ENCODE assay signal across 18 cellular contexts in genomic region chr5:177293819-177294581, GRCh38. TPM values are rescaled to one million over a fixed set of nuclear protein-coding genes. Genes with fewer than 3 reads are reported as not detected.
DNase-seq lines count a peak whose midpoint lies in the region; ATAC-seq and TF ChIP-seq lines count a peak whose summit lies in the region.
"Had no signal": no experiment of that assay in that cellular context is flagged by ENCODE, and none has a peak within 500 bp of the region (broad histone marks: within the 10 kb centered on the region; RNA-seq: fewer than 3 reads in every experiment).

No MANE protein-coding gene starts in this region.

- H3K36me3 Mint-ChIP-seq in natural killer cell treated with Interleukin-12 subunit alpha and Interleukin-12 subunit beta and Interleukin-15 and Interleukin-18, amount 100 ng/mL, for 72 hours = peaks cover 22% of the 10 kb centered on the region
- H3K36me3 Mint-ChIP-seq in natural killer cell (peaks cover 10% of the 10 kb centered on the region), nephron progenitor cell (ENCODE audit: low read depth) (peaks cover 72% of the 10 kb centered on the region), type B pancreatic cell (peaks cover 26% of the 10 kb centered on the region)

- H3K4me3 Mint-ChIP-seq in natural killer cell treated with Interleukin-12 subunit alpha and Interleukin-12 subunit beta and Interleukin-15 and Interleukin-18, amount 100 ng/mL, for 72 hours = no peak overlapping the region
- H3K4me3 Mint-ChIP-seq in natural killer cell (no peak overlapping the region), nephron progenitor cell (no peak overlapping the region), type B pancreatic cell (no peak overlapping the region)
- H3K4me3 Mint-ChIP-seq: CD4-positive, alpha-beta memory T cell; IgD-negative memory B cell had no signal

- no peak overlapping the region for H3K27ac ChIP-seq in Panc1 (ENCODE audit: low read length)
- H3K27ac ChIP-seq in foreskin keratinocyte = no peak overlapping the region

- H3K9me3 ChIP-seq in Panc1 (ENCODE audit: control insufficient read depth, insufficient read depth, low read depth, low read length) = no peaks in the 10 kb centered on the region

- CTCF ChIA-PET in Panc1 (lab: Charles Lee) = no interaction called here

- no TSS peak for BruUV-seq in Panc1 (replicated peaks; lab: Mats Ljungman, UMichigan)

- H3K27ac Mint-ChIP-seq in natural killer cell treated with Interleukin-12 subunit alpha and Interleukin-12 subunit beta and Interleukin-15 and Interleukin-18, amount 100 ng/mL, for 72 hours = peak overlapping the region; percentile 67 to 89
- H3K27ac Mint-ChIP-seq in natural killer cell = no peak overlapping the region
- H3K27ac Mint-ChIP-seq in nephron progenitor cell = peak overlapping the region; percentile 19
- H3K27ac Mint-ChIP-seq in type B pancreatic cell = peak overlapping the region; percentile 36

- H3K4me1 Mint-ChIP-seq in natural killer cell treated with Interleukin-12 subunit alpha and Interleukin-12 subunit beta and Interleukin-15 and Interleukin-18, amount 100 ng/mL, for 72 hours (ENCODE audit: low read depth in 2 of 2) = peaks cover 22 to 27% of the 10 kb centered on the region in 2 donors
- H3K4me1 Mint-ChIP-seq in natural killer cell (peaks cover 23 to 30% of the 10 kb centered on the region in 2 donors), nephron progenitor cell (peaks cover 25% of the 10 kb centered on the region), type B pancreatic cell (ENCODE audit: unreplicated experiment) (peaks cover 19% of the 10 kb centered on the region)

- no peaks in the 10 kb centered on the region for H3K9me3 Mint-ChIP-seq in natural killer cell treated with Interleukin-12 subunit alpha and Interleukin-12 subunit beta and Interleukin-15 and Interleukin-18, amount 100 ng/mL, for 72 hours
- no peaks in the 10 kb centered on the region for H3K9me3 Mint-ChIP-seq in natural killer cell
- H3K9me3 Mint-ChIP-seq in nephron progenitor cell = no peaks in the 10 kb centered on the region
- H3K9me3 Mint-ChIP-seq in type B pancreatic cell = no peaks in the 10 kb centered on the region
- H3K9me3 Mint-ChIP-seq: IgD-negative memory B cell had no signal

- TF ChIP-seq CTCF in natural killer cell (IDR thresholded peaks at IDR 0.05) = no peak
- TF ChIP-seq CTCF in Panc1 (IDR thresholded peaks at IDR 0.05) = no peak
- no peak for TF ChIP-seq CTCF in nephron progenitor cell (IDR thresholded peaks at IDR 0.05)
- TF ChIP-seq CTCF in type B pancreatic cell (conservative IDR thresholded peaks at IDR 0.05) = no peak
- no peak for TF ChIP-seq CTCF in foreskin keratinocyte (conservative IDR thresholded peaks at IDR 0.05)

- H3K36me3 ChIP-seq in Panc1 (ENCODE audit: control insufficient read depth, insufficient read depth, low read length) = peaks cover 23% of the 10 kb centered on the region

- POLR2A ChIA-PET in Panc1 (lab: Charles Lee) = no interaction called here

- no peaks in the 10 kb centered on the region for H3K27me3 Mint-ChIP-seq in natural killer cell treated with Interleukin-12 subunit alpha and Interleukin-12 subunit beta and Interleukin-15 and Interleukin-18, amount 100 ng/mL, for 72 hours
- H3K27me3 Mint-ChIP-seq in natural killer cell (ENCODE audit: low read depth in 2 of 2) = no peaks in the 10 kb centered on the region
- H3K27me3 Mint-ChIP-seq in nephron progenitor cell (ENCODE audit: low read depth, poor library complexity) = no peaks in the 10 kb centered on the region
- H3K27me3 Mint-ChIP-seq in type B pancreatic cell = no peaks in the 10 kb centered on the region
- H3K27me3 Mint-ChIP-seq: CD4-positive, alpha-beta memory T cell; IgD-negative memory B cell had no signal

- in situ Hi-C loops in Panc1 (cut with HindIII; ENCODE audit: low pct_unique_long_range_greater_than_20kb, low sequenced_read_pairs) = no loop called here

- DNase-seq in natural killer cell treated with Interleukin-12 subunit alpha and Interleukin-12 subunit beta and Interleukin-15 and Interleukin-18, amount 100 ng/mL, for 72 hours (ENCODE audit: low spot score) = no peak
- DNase-seq in natural killer cell (no peak), Panc1 (ENCODE audit: low read depth, low spot score) (no peak), nephron progenitor cell (no peak), type B pancreatic cell (ENCODE audit: extremely low spot score, unreplicated experiment) (no peak), foreskin keratinocyte (no peak), NCI-H2196 treated with DMSO at 0.1 percent for 48 hours (lab: John Stamatoyannopoulos, UW; ENCODE audit: unreplicated experiment) (no peak)
- DNase-seq: Calu3; CD4-positive, alpha-beta memory T cell; DMS153; NCI-H1105; NCI-H146; NCI-H2029 treated with DMSO at 0.1 percent for 48 hours; NCI-H345; NCI-H524 treated with DMSO at 0.1 percent for 48 hours; NCI-H82 had no signal

- ATAC-seq in natural killer cell treated with Interleukin-12 subunit alpha and Interleukin-12 subunit beta and Interleukin-15 and Interleukin-18, amount 100 ng/mL, for 72 hours = no peak
- ATAC-seq in natural killer cell (no peak), Panc1 (0 out of 2 replicates have a peak, but pooled peaks have one; percentile 20), foreskin keratinocyte (no peak)
- ATAC-seq: HCT116 had no signal

- H3K27me3 ChIP-seq in Panc1 (ENCODE audit: control insufficient read depth, insufficient read depth, low read length) (no peaks in the 10 kb centered on the region), foreskin keratinocyte (no peaks in the 10 kb centered on the region)

- intact Hi-C loops in natural killer cell (cut with micrococcal nuclease) (no loop called here), Panc1 (cut with micrococcal nuclease; ENCODE audit: unreplicated experiment) (no loop called here)

- no peaks in the 10 kb centered on the region; the same call in 1 of the 2 replicates for H3K4me1 ChIP-seq in Panc1 (ENCODE audit: control insufficient read depth, insufficient read depth, low read length)
- H3K4me1 ChIP-seq in foreskin keratinocyte = no peaks in the 10 kb centered on the region

- no peak overlapping the region for H3K4me3 ChIP-seq in Panc1 (ENCODE audit: low read depth in 2 of 2, low read length in 2 of 2)

RNA-seq across cellular contexts. Expression of gene RAB24, which starts 9.5 kb away (rescaled TPM):
- total RNA-seq in natural killer cell treated with Interleukin-12 subunit alpha and Interleukin-12 subunit beta and Interleukin-15 and Interleukin-18, amount 100 ng/mL, for 72 hours = 10 to 100 TPM; 44.2 to 49.8 TPM
- total RNA-seq in natural killer cell (10 to 100 TPM; 42.5 to 55.4 (median 49.5) TPM), Panc1 (2021; ENCODE audit: unreplicated experiment) (37.2 TPM), type B pancreatic cell (ENCODE audit: low replicate concordance) (42.6 and 46.2 TPM in 2 replicates), foreskin keratinocyte (12.1 and 12.7 TPM in 2 replicates)
- polyA plus RNA-seq in Panc1 (2012; ENCODE audit: insufficient read length) = 76.4 TPM
- 20.8 and 21.6 TPM in 2 replicates for polyA plus RNA-seq in foreskin keratinocyte

RNA-seq across cellular contexts. Expression of gene PRELID1, which starts 9.6 kb away (rescaled TPM):
- 100 to 1,000 TPM; 310 to 360 TPM for total RNA-seq in natural killer cell treated with Interleukin-12 subunit alpha and Interleukin-12 subunit beta and Interleukin-15 and Interleukin-18, amount 100 ng/mL, for 72 hours
- total RNA-seq in natural killer cell (10 to 100 TPM; 76.6 to 99.3 (median 91.6) TPM), Panc1 (2021; ENCODE audit: unreplicated experiment) (275 TPM), type B pancreatic cell (ENCODE audit: low replicate concordance) (126 and 163 TPM in 2 replicates), foreskin keratinocyte (281 and 287 TPM in 2 replicates)
- polyA plus RNA-seq in Panc1 (2012; ENCODE audit: insufficient read length) = 354 TPM
- polyA plus RNA-seq in foreskin keratinocyte = 393 and 452 TPM in 2 replicates

RNA-seq across cellular contexts. Expression of gene MXD3, which starts 17.7 kb away (rescaled TPM):
- 10 to 100 TPM; 15.0 to 24.8 TPM for total RNA-seq in natural killer cell treated with Interleukin-12 subunit alpha and Interleukin-12 subunit beta and Interleukin-15 and Interleukin-18, amount 100 ng/mL, for 72 hours
- total RNA-seq in natural killer cell = 10 to 100 TPM; 10.9 to 15.0 (median 15.0) TPM
- 12.0 TPM for total RNA-seq in Panc1 (2021; ENCODE audit: unreplicated experiment)
- 8.1 TPM for polyA plus RNA-seq in Panc1 (2012; ENCODE audit: insufficient read length)
- total RNA-seq in type B pancreatic cell (ENCODE audit: low replicate concordance) = 10.2 and 29.5 TPM in 2 replicates
- 4.6 and 6.0 TPM in 2 replicates for total RNA-seq in foreskin keratinocyte
- polyA plus RNA-seq in foreskin keratinocyte = 6.3 and 6.7 TPM in 2 replicates

RNA-seq across cellular contexts. Expression of gene LMAN2, which starts 57.5 kb away (rescaled TPM):
- total RNA-seq in natural killer cell treated with Interleukin-12 subunit alpha and Interleukin-12 subunit beta and Interleukin-15 and Interleukin-18, amount 100 ng/mL, for 72 hours = 100 to 1,000 TPM; 136 to 150 TPM
- total RNA-seq in natural killer cell (100 to 1,000 TPM; 112 to 124 (median 114) TPM), Panc1 (2021; ENCODE audit: unreplicated experiment) (140 TPM), type B pancreatic cell (ENCODE audit: low replicate concordance) (102 and 129 TPM in 2 replicates), foreskin keratinocyte (148 TPM in 2 replicates)
- 275 TPM for polyA plus RNA-seq in Panc1 (2012; ENCODE audit: insufficient read length)
- polyA plus RNA-seq in foreskin keratinocyte = 187 and 188 TPM in 2 replicates

Comparison
In these comparisons a context has a peak if more than half of its experiments do, and no peak if none do; other contexts are left out.
1. H3K27ac Mint-ChIP-seq: peak in natural killer cell treated with Interleukin-12 subunit alpha and Interleukin-12 subunit beta and Interleukin-15 and Interleukin-18, amount 100 ng/mL, for 72 hours (2 of 2), nephron progenitor cell (single experiment) and type B pancreatic cell (single experiment); none in natural killer cell (0 of 2).